ENCODE assay signal across 17 cellular contexts in genomic region chr7:81112731-81113130, GRCh38.
DNase-seq lines count a peak whose midpoint lies in the region; ATAC-seq, FAIRE-seq and TF ChIP-seq lines count a peak whose summit lies in the region.
"Had no signal": no experiment of that assay in that cellular context is flagged by ENCODE, and none has a peak within 500 bp of the region (broad histone marks: within the 10 kb centered on the region; RNA-seq: fewer than 3 reads in every experiment).

No MANE protein-coding gene starts in this region.

- H3K27me3 ChIP-seq in ACC112 (ENCODE audit: insufficient read depth, low read length) (no peaks in the 10 kb centered on the region), astrocyte (ENCODE audit: insufficient read depth, low read length) (no peaks in the 10 kb centered on the region), sigmoid colon (no peaks in the 10 kb centered on the region), foreskin keratinocyte (no peaks in the 10 kb centered on the region)
- H3K27me3 ChIP-seq in effector memory CD4-positive, alpha-beta T cell (replicated peaks; ENCODE audit: control insufficient read depth, insufficient read depth, low read length, poor library complexity, severe bottlenecking) = no peaks in the 10 kb centered on the region
- H3K27me3 ChIP-seq: BLaER1 had no signal

- intact Hi-C loops in sigmoid colon (cut with DNase I) = loop anchor here (5.0 to 10.0 kb wide), 3 partner anchors 130 to 388 kb away; no protein-coding TSS in a partner anchor

- peaks cover 41% of the 10 kb centered on the region for H3K4me1 Mint-ChIP-seq in astrocyte (ENCODE audit: low read depth, unreplicated experiment)
- H3K4me1 Mint-ChIP-seq: CD8-positive, alpha-beta memory T cell had no signal

- H3K27ac Mint-ChIP-seq in astrocyte (ENCODE audit: unreplicated experiment) = peak overlapping the region; percentile 99
- H3K27ac Mint-ChIP-seq: CD8-positive, alpha-beta memory T cell had no signal

- H3K4me1 ChIP-seq in ACC112 (ENCODE audit: control insufficient read depth, insufficient read depth, low read length, unreplicated experiment) (peaks cover 34% of the 10 kb centered on the region), HEK293 (ENCODE audit: control insufficient read depth, insufficient read depth, low read length) (peaks cover 12% of the 10 kb centered on the region), astrocyte (ENCODE audit: insufficient read depth, low read length) (peaks cover 15% of the 10 kb centered on the region), sigmoid colon (peaks cover 0 to 54% (median 26%) of the 10 kb centered on the region in 4 donors), foreskin keratinocyte (no peaks in the 10 kb centered on the region)
- no peaks in the 10 kb centered on the region for H3K4me1 ChIP-seq in effector memory CD4-positive, alpha-beta T cell (ENCODE audit: control insufficient read depth, insufficient read depth, low read length, poor library complexity, severe bottlenecking)

- H3K79me2 ChIP-seq in ACC112 (ENCODE audit: control insufficient read depth, insufficient read depth, low read length, unreplicated experiment) = no peaks in the 10 kb centered on the region
- H3K79me2 ChIP-seq in astrocyte (ENCODE audit: insufficient read depth, low read length) = no peaks in the 10 kb centered on the region

- H3K36me3 Mint-ChIP-seq in astrocyte (ENCODE audit: low read depth, unreplicated experiment) = no peaks in the 10 kb centered on the region
- H3K36me3 Mint-ChIP-seq: CD8-positive, alpha-beta memory T cell had no signal

- no peak for ATAC-seq in foreskin keratinocyte
- ATAC-seq: GM12878 had no signal

- no peak for DNase-seq in astrocyte (ENCODE audit: low read depth)
- DNase-seq in sigmoid colon = no peak
- no peak for DNase-seq in effector memory CD4-positive, alpha-beta T cell
- DNase-seq in NCI-H446 (lab: John Stamatoyannopoulos, UW) = no peak
- DNase-seq in D721Med (ENCODE audit: insufficient read length, low spot score) = no peak
- DNase-seq in foreskin keratinocyte = no peak
- DNase-seq: AML-193; CD8-positive, alpha-beta memory T cell; DMS79; GOT3 had no signal

- H3K36me3 ChIP-seq in ACC112 (ENCODE audit: insufficient read depth, low read length) (no peaks in the 10 kb centered on the region), HEK293 (ENCODE audit: control insufficient read depth in 2 of 2, insufficient read depth in 1 of 2, low read length in 2 of 2) (no peaks in the 10 kb centered on the region), astrocyte (ENCODE audit: insufficient read depth, low read length) (no peaks in the 10 kb centered on the region), sigmoid colon (no peaks in the 10 kb centered on the region)
- no peaks in the 10 kb centered on the region for H3K36me3 ChIP-seq in effector memory CD4-positive, alpha-beta T cell (ENCODE audit: control insufficient read depth, insufficient read depth, low read length)
- H3K36me3 ChIP-seq: BLaER1, HAP-1 had no signal

- no peak for TF ChIP-seq POLR2A in sigmoid colon (IDR thresholded peaks at IDR 0.05)

- POLR2A ChIA-PET in HEK293 (lab: Yijun Ruan, JAX) = no interaction called here

- H3K9me3 Mint-ChIP-seq in astrocyte (ENCODE audit: unreplicated experiment) = no peaks in the 10 kb centered on the region

- CTCF ChIA-PET in HEK293 (lab: Yijun Ruan, JAX) = interaction anchor here (0.6 kb wide), 1 partner anchor 338 kb away, joined by 5 read pairs; no protein-coding TSS in a partner anchor

- no peaks in the 10 kb centered on the region for H3K9me3 ChIP-seq in HEK293 (ENCODE audit: control insufficient read depth, insufficient read depth, low read depth, low read length)
- H3K9me3 ChIP-seq in astrocyte (ENCODE audit: insufficient read depth, low read depth, low read length) = no peaks in the 10 kb centered on the region
- H3K9me3 ChIP-seq in sigmoid colon = no peaks in the 10 kb centered on the region
- no peaks in the 10 kb centered on the region for H3K9me3 ChIP-seq in effector memory CD4-positive, alpha-beta T cell (ENCODE audit: control insufficient read depth, low read length)
- H3K9me3 ChIP-seq: BLaER1, HAP-1 had no signal

- no peak overlapping the region for H3K4me3 Mint-ChIP-seq in astrocyte (ENCODE audit: unreplicated experiment)
- H3K4me3 Mint-ChIP-seq: CD8-positive, alpha-beta memory T cell had no signal

- no peak overlapping the region for H3K9ac ChIP-seq in astrocyte (ENCODE audit: low read length)
- H3K9ac ChIP-seq: BLaER1 had no signal

- no peaks in the 10 kb centered on the region for H3K27me3 Mint-ChIP-seq in astrocyte (ENCODE audit: low read depth, unreplicated experiment)
- H3K27me3 Mint-ChIP-seq: CD8-positive, alpha-beta memory T cell had no signal

- no peak overlapping the region for H3K27ac ChIP-seq in ACC112 (ENCODE audit: low read depth, low read length)
- H3K27ac ChIP-seq in HEK293 (ENCODE audit: extremely low read depth, low read depth, low read length) = peak overlapping the region; percentile 13; the same call in 1 of the 2 replicates
- no peak overlapping the region for H3K27ac ChIP-seq in astrocyte (ENCODE audit: low read depth, low read length)
- H3K27ac ChIP-seq in sigmoid colon = peak overlapping the region in 3 of 4 donors; percentile 60 to 74 (median 74)
- H3K27ac ChIP-seq in effector memory CD4-positive, alpha-beta T cell (ENCODE audit: insufficient read depth, low read length, poor library complexity, severe bottlenecking) = no peak overlapping the region
- no peak overlapping the region for H3K27ac ChIP-seq in foreskin keratinocyte
- H3K27ac ChIP-seq: 22Rv1, BLaER1, HL-60 had no signal

- FAIRE-seq in astrocyte (lab: Jason Lieb, UNC) (no peak), D721Med (lab: Jason Lieb, UNC) (no peak)
- FAIRE-seq: GM12878 had no signal

- no peak for TF ChIP-seq CTCF in HEK293 (tag by site-specific recombination; IDR thresholded peaks at IDR 0.05)
- no peak for TF ChIP-seq CTCF in astrocyte (IDR thresholded peaks at IDR 0.05; ENCODE audit: insufficient read depth, low read depth, low read length)
- TF ChIP-seq CTCF in sigmoid colon (IDR thresholded peaks at IDR 0.05) = no peak
- TF ChIP-seq CTCF in D721Med (IDR thresholded peaks at IDR 0.05; ENCODE audit: insufficient read depth, missing control alignments) = no peak
- no peak for TF ChIP-seq CTCF in foreskin keratinocyte (conservative IDR thresholded peaks at IDR 0.05)

- H4K20me1 ChIP-seq in astrocyte (ENCODE audit: insufficient read depth, low read length) = no peaks in the 10 kb centered on the region
- H4K20me1 ChIP-seq: BLaER1 had no signal

- H2AFZ ChIP-seq in ACC112 (ENCODE audit: low read length, unreplicated experiment) = peak overlapping the region; percentile 2
- no peak overlapping the region for H2AFZ ChIP-seq in astrocyte (ENCODE audit: low read depth, low read length)

- H3K4me2 ChIP-seq in astrocyte (ENCODE audit: low read length) = no peak overlapping the region
- H3K4me2 ChIP-seq: BLaER1 had no signal

- TF ChIP-seq EP300 in sigmoid colon (IDR thresholded peaks at IDR 0.05) = no peak

- H3K4me3 ChIP-seq in ACC112 (ENCODE audit: low read depth, low read length) (no peak overlapping the region), HEK293 (ENCODE audit: low read depth, low read length) (no peak overlapping the region), astrocyte (ENCODE audit: insufficient read depth, low read depth, low read length) (no peak overlapping the region), sigmoid colon (no peak overlapping the region)
- no peak overlapping the region for H3K4me3 ChIP-seq in effector memory CD4-positive, alpha-beta T cell (ENCODE audit: insufficient read depth, low read depth, low read length, poor library complexity, severe bottlenecking)
- H3K4me3 ChIP-seq: BLaER1, GM12878, HAP-1 had no signal

- WGBS in sigmoid colon, 2 donors = 89 to 93% methylated on average over 1 of the region's 1 CpG

TF ChIP-seq in HEK293, 187 proteins besides CTCF, POLR2A, EP300 and RAD21 (continues in another document):
- TF ChIP-seq ZNF239 (tag by site-specific recombination; IDR thresholded peaks at IDR 0.05) (no peak), ZSCAN18 (tag by site-specific recombination; IDR thresholded peaks at IDR 0.05) (no peak), ZSCAN23 (tag by site-specific recombination; IDR thresholded peaks at IDR 0.05) (no peak), ZNF341 (tag by site-specific recombination; IDR thresholded peaks at IDR 0.05; ENCODE audit: low read depth) (no peak), KLF17 (tag by site-specific recombination; IDR thresholded peaks at IDR 0.05) (no peak), ZNF623 (tag by site-specific recombination; IDR thresholded peaks at IDR 0.05) (no peak), SCRT2 (tag by site-specific recombination; IDR thresholded peaks at IDR 0.05) (no peak), ZNF639 (tag by site-specific recombination; IDR thresholded peaks at IDR 0.05) (no peak), MYNN (tag by site-specific recombination; IDR thresholded peaks at IDR 0.05; ENCODE audit: borderline replicate concordance) (no peak)

Comparison
In these comparisons a context has a peak if more than half of its experiments do, and no peak if none do; other contexts are left out.
1. H3K27ac ChIP-seq: peak in HEK293 (single experiment) and sigmoid colon (3 of 4); none in ACC112 (single experiment), astrocyte (single experiment), effector memory CD4-positive, alpha-beta T cell (single experiment) and foreskin keratinocyte (single experiment).